ENCODE assay signal across 11 cellular contexts in genomic region chr3:10116928-10117327, GRCh38. TPM values are rescaled to one million over a fixed set of nuclear protein-coding genes. Genes with fewer than 3 reads are reported as not detected.
DNase-seq lines count a peak whose midpoint lies in the region; ATAC-seq, FAIRE-seq and TF ChIP-seq lines count a peak whose summit lies in the region.
"Had no signal": no experiment of that assay in that cellular context is flagged by ENCODE, and none has a peak within 500 bp of the region (broad histone marks: within the 10 kb centered on the region; RNA-seq: fewer than 3 reads in every experiment).

No MANE protein-coding gene starts in this region.

- no peak overlapping the region for H2BK120ac ChIP-seq in H9 (ENCODE audit: low read depth, low read length, poor library complexity, severe bottlenecking)
- H2BK120ac ChIP-seq in mesenchymal stem cell (ENCODE audit: low read depth, low read length) = no peak overlapping the region

- H3K9ac ChIP-seq in H9 (ENCODE audit: extremely low read depth, insufficient read length, low read length) (no peak overlapping the region), mesenchymal stem cell (ENCODE audit: low read length) (peak overlapping the region; percentile 91)

- intact Hi-C loops in pancreas (cut with DNase I) = no loop called here

- no peak overlapping the region for H4K5ac ChIP-seq in H9 (ENCODE audit: insufficient read length, low read depth, low read length)

- H2BK12ac ChIP-seq in H9 (ENCODE audit: insufficient read length, low read depth, low read length) (no peak overlapping the region), mesenchymal stem cell (ENCODE audit: low read length in 2 of 2) (no peak overlapping the region)

- ATAC-seq in activated T-helper 17 cell treated with anti-CD3 and anti-CD28 coated beads, Interleukin-2, amount 50 U/mL, for 72 hours (replicated peaks) = no peak
- no peak for ATAC-seq in pancreas
- no peak for ATAC-seq in upper lobe of left lung (ENCODE audit: low FRiP score in 2 of 2)

- H3K4me3 Mint-ChIP-seq in H9 = peak overlapping the region; percentile 98 to 100
- peak overlapping the region; percentile 95 for H3K4me3 Mint-ChIP-seq in activated T-helper 17 cell treated with anti-CD3 and anti-CD28 coated beads, Interleukin-2, amount 50 U/mL, for 72 hours

- DNase-seq in AG04449 (ENCODE audit: low read depth, low spot score) (no peak), H9 (no peak), mesenchymal stem cell (no peak), cerebellum (ENCODE audit: low spot score) (no peak), pancreas (no peak), HUDEP-2 (lab: John Stamatoyannopoulos, UW; ENCODE audit: unreplicated experiment in 76 of 76) (no peak), upper lobe of left lung (no peak)
- DNase-seq: activated effector memory CD4-positive, alpha-beta T cell treated with anti-CD3 and anti-CD28 coated beads, Interleukin-2, amount 50 U/mL, for 16 hours; nucleus accumbens had no signal

- TF ChIP-seq EP300 in upper lobe of left lung (IDR thresholded peaks at IDR 0.05) = no peak

- CTCF ChIA-PET in AG04449 (lab: Yijun Ruan, JAX) = interaction anchor here (0.8 to 1.8 kb wide), 4 partner anchors 10 to 622 kb away, joined by 3 to 7 read pairs (median 4); no protein-coding TSS in a partner anchor

- H4K91ac ChIP-seq in H9 (ENCODE audit: insufficient read length, low read depth, low read length) (no peak overlapping the region), mesenchymal stem cell (ENCODE audit: low read length) (no peak overlapping the region)

- H3T11ph ChIP-seq in H9 (ENCODE audit: low read length) = no peak overlapping the region

- WGBS in H9 (ENCODE audit: extremely low coverage, insufficient read length, low lambda C conversion rate) = no CpG with 5 or more reads among the region's 4 CpGs
- WGBS in mesenchymal stem cell = 93% methylated on average over 4 of the region's 4 CpGs
- 85 to 88% methylated on average over 4 of the region's 4 CpGs for WGBS in pancreas, 2 donors
- WGBS in upper lobe of left lung, 2 donors = 87 to 92% methylated on average over 4 of the region's 4 CpGs

- H3K79me2 ChIP-seq in H9 (ENCODE audit: insufficient read depth, low read length) = peaks cover 15% of the 10 kb centered on the region; the same call in 1 of the 2 replicates

- no peak overlapping the region for H2AK5ac ChIP-seq in H9 (ENCODE audit: insufficient read length, low read length)
- no peak overlapping the region for H2AK5ac ChIP-seq in mesenchymal stem cell (ENCODE audit: low read length, severe bottlenecking)

- peaks cover 4% of the 10 kb centered on the region for H3K79me1 ChIP-seq in H9 (ENCODE audit: insufficient read depth, low read depth, low read length, poor library complexity, severe bottlenecking)
- peaks cover 1% of the 10 kb centered on the region for H3K79me1 ChIP-seq in mesenchymal stem cell (replicated peaks; ENCODE audit: low read length, poor library complexity, severe bottlenecking)

- peaks cover 9 to 10% of the 10 kb centered on the region in 2 experiments for H3K4me1 Mint-ChIP-seq in H9
- peaks cover 10% of the 10 kb centered on the region for H3K4me1 Mint-ChIP-seq in activated T-helper 17 cell treated with anti-CD3 and anti-CD28 coated beads, Interleukin-2, amount 50 U/mL, for 72 hours

- peaks cover 2% of the 10 kb centered on the region; the same call in 1 of the 2 replicates for H3K27me3 Mint-ChIP-seq in H9 (ENCODE audit: low read depth)
- H3K27me3 Mint-ChIP-seq in activated T-helper 17 cell treated with anti-CD3 and anti-CD28 coated beads, Interleukin-2, amount 50 U/mL, for 72 hours = no peaks in the 10 kb centered on the region

- no peak for FAIRE-seq in pancreas (lab: Jason Lieb, UNC)

- no peaks in the 10 kb centered on the region for H3K4me1 ChIP-seq in H9 (ENCODE audit: insufficient read depth, low read length)
- peaks cover 6% of the 10 kb centered on the region for H3K4me1 ChIP-seq in mesenchymal stem cell (ENCODE audit: control insufficient read depth, insufficient read depth, low read depth, low read length)
- peaks cover 0 to 11% (median 0%) of the 10 kb centered on the region in 3 donors for H3K4me1 ChIP-seq in pancreas
- peaks cover 15 to 36% (median 24%) of the 10 kb centered on the region in 4 donors for H3K4me1 ChIP-seq in upper lobe of left lung

- H3K18ac ChIP-seq in H9 (ENCODE audit: insufficient read length, low read depth, low read length) (no peak overlapping the region), mesenchymal stem cell (ENCODE audit: low read depth in 1 of 2, low read length in 2 of 2) (no peak overlapping the region)

- H3K56ac ChIP-seq in H9 (ENCODE audit: insufficient read length, low read depth, low read length) = no peak overlapping the region

- TF ChIP-seq CTCF in AG04449 (IDR thresholded peaks at IDR 0.05; ENCODE audit: insufficient read depth, low read length, missing control alignments) = no peak
- no peak for TF ChIP-seq CTCF in H9 (conservative IDR thresholded peaks at IDR 0.05)
- no peak for TF ChIP-seq CTCF in pancreas (IDR thresholded peaks at IDR 0.05)
- no peak for TF ChIP-seq CTCF in upper lobe of left lung (IDR thresholded peaks at IDR 0.05)

- H4K8ac ChIP-seq in H9 (replicated peaks; ENCODE audit: insufficient read length, low read depth, low read length) (no peak overlapping the region), mesenchymal stem cell (ENCODE audit: low read length) (no peak overlapping the region)

- H2BK15ac ChIP-seq in H9 (ENCODE audit: low read depth, low read length) = no peak overlapping the region
- H2BK15ac ChIP-seq in mesenchymal stem cell (ENCODE audit: low read depth, poor library complexity, severe bottlenecking) = no peak overlapping the region

- no peak overlapping the region for H3K27ac Mint-ChIP-seq in H9
- H3K27ac Mint-ChIP-seq in activated T-helper 17 cell treated with anti-CD3 and anti-CD28 coated beads, Interleukin-2, amount 50 U/mL, for 72 hours = peak overlapping the region; percentile 94

- H3K9me3 Mint-ChIP-seq in H9 = no peaks in the 10 kb centered on the region
- H3K9me3 Mint-ChIP-seq in activated T-helper 17 cell treated with anti-CD3 and anti-CD28 coated beads, Interleukin-2, amount 50 U/mL, for 72 hours = no peaks in the 10 kb centered on the region

- H4K20me1 ChIP-seq in H9 (ENCODE audit: control insufficient read depth, insufficient read depth, insufficient read length) = no peaks in the 10 kb centered on the region

- H3K4ac ChIP-seq in H9 (ENCODE audit: low read depth, low read length) (no peak overlapping the region), mesenchymal stem cell (ENCODE audit: low read depth in 1 of 2, low read length in 2 of 2) (no peak overlapping the region)

- H3K9me3 ChIP-seq in H9 (ENCODE audit: control insufficient read depth, low read depth, low read length) (no peaks in the 10 kb centered on the region), mesenchymal stem cell (ENCODE audit: control insufficient read depth, low read length) (no peaks in the 10 kb centered on the region), pancreas (no peaks in the 10 kb centered on the region), upper lobe of left lung (no peaks in the 10 kb centered on the region)

- TF ChIP-seq POLR2A in upper lobe of left lung (IDR thresholded peaks at IDR 0.05) = no peak

- H3K36me3 ChIP-seq in mesenchymal stem cell (ENCODE audit: control insufficient read depth in 1 of 2, insufficient read depth in 2 of 2, low read depth in 1 of 2, low read length in 2 of 2) (peaks cover 0 to 23% of the 10 kb centered on the region in 2 experiments), pancreas (no peaks in the 10 kb centered on the region), upper lobe of left lung (peaks cover 0 to 21% (median 2%) of the 10 kb centered on the region in 4 donors)

- H3K23ac ChIP-seq in H9 (ENCODE audit: insufficient read length, low read depth, low read length) (no peak overlapping the region), mesenchymal stem cell (ENCODE audit: low read length in 2 of 2) (no peak overlapping the region)

- H3K27me3 ChIP-seq in H9 (ENCODE audit: insufficient read depth, low read length) (no peaks in the 10 kb centered on the region), mesenchymal stem cell (ENCODE audit: control insufficient read depth in 1 of 2, insufficient read depth in 1 of 2, low read length in 2 of 2) (no peaks in the 10 kb centered on the region), pancreas (no peaks in the 10 kb centered on the region), upper lobe of left lung (no peaks in the 10 kb centered on the region)

- H3K4me2 ChIP-seq in H9 (ENCODE audit: insufficient read depth, insufficient read length, low read length) = no peak overlapping the region
- H3K4me2 ChIP-seq in mesenchymal stem cell (ENCODE audit: low read length, poor library complexity, severe bottlenecking) = no peak overlapping the region

- H2BK20ac ChIP-seq in H9 (ENCODE audit: low read depth, low read length, poor library complexity, severe bottlenecking) = no peak overlapping the region

- peaks cover 4 to 23% (median 12%) of the 10 kb centered on the region in 3 experiments; a peak in 5 of 7 replicates for H3K36me3 Mint-ChIP-seq in H9 (ENCODE audit: insufficient read depth in 1 of 3, low read depth in 3 of 3)
- H3K36me3 Mint-ChIP-seq in activated T-helper 17 cell treated with anti-CD3 and anti-CD28 coated beads, Interleukin-2, amount 50 U/mL, for 72 hours (ENCODE audit: low read depth) = peaks cover 64% of the 10 kb centered on the region

- H3K14ac ChIP-seq in H9 (ENCODE audit: insufficient read depth, low read length) = no peak overlapping the region
- no peak overlapping the region for H3K14ac ChIP-seq in mesenchymal stem cell (ENCODE audit: low read length in 2 of 2)

- H3K4me3 ChIP-seq in AG04449 (ENCODE audit: low read depth, low read length) (peak overlapping the region; percentile 98), mesenchymal stem cell (ENCODE audit: insufficient read depth in 1 of 2, low read depth in 1 of 2, low read length in 2 of 2) (peak overlapping the region in 1 of 2 experiments; percentile 86), pancreas (peak overlapping the region in 1 of 4 donors; percentile 81), upper lobe of left lung (peak overlapping the region in 1 of 4 donors; percentile 92)

- H2AFZ ChIP-seq in H9 (ENCODE audit: low read length) (no peak overlapping the region), mesenchymal stem cell (ENCODE audit: low read depth, low read length) (no peak overlapping the region)

- H3K27ac ChIP-seq in H9 (ENCODE audit: insufficient read length, low read depth, low read length) (no peak overlapping the region), mesenchymal stem cell (ENCODE audit: low read length, poor library complexity, severe bottlenecking) (no peak overlapping the region), pancreas (no peak overlapping the region), upper lobe of left lung (no peak overlapping the region)

- H3K23me2 ChIP-seq in H9 (ENCODE audit: insufficient read length, low read depth, low read length, poor library complexity, severe bottlenecking) = peaks cover 6% of the 10 kb centered on the region

- POLR2A ChIA-PET in AG04449 (lab: Yijun Ruan, JAX) = no interaction called here

- H2BK5ac ChIP-seq in H9 (ENCODE audit: insufficient read length, low read length) (no peak overlapping the region), mesenchymal stem cell (ENCODE audit: low read depth, low read length, poor library complexity, severe bottlenecking) (no peak overlapping the region)

RNA-seq across cellular contexts. Expression of gene BRK1, which starts 1.5 kb away (rescaled TPM):
- total RNA-seq in H9 (2021) (119 and 121 TPM in 2 replicates), cerebellum (61.2 TPM), pancreas (10 to 100 TPM; 25.3 to 58.1 (median 39.8) TPM), upper lobe of left lung (100 to 1,000 TPM in 2 of 6 donors, 10 to 100 TPM in 4; 43.3 to 115 (median 81.8) TPM)
- total RNA-seq in activated T-helper 17 cell treated with anti-CD3 and anti-CD28 coated beads, Interleukin-2, amount 50 U/mL, for 72 hours = 100 to 1,000 TPM in 1 of 2 donors, 10 to 100 TPM in 1; 93.3 to 111 TPM
- 177 TPM for polyA plus RNA-seq in mesenchymal stem cell (2013, experiment 1 of 2)
- polyA plus RNA-seq in mesenchymal stem cell (2013, experiment 2 of 2) = 183 TPM
- 10 to 100 TPM; 48.8 to 94.1 TPM for polyA plus RNA-seq in pancreas

RNA-seq across cellular contexts. Expression of gene FANCD2OS, which starts 8.9 kb away (rescaled TPM):
- not detected in 2 replicates for total RNA-seq in H9 (2021)
- not detected for total RNA-seq in activated T-helper 17 cell treated with anti-CD3 and anti-CD28 coated beads, Interleukin-2, amount 50 U/mL, for 72 hours
- polyA plus RNA-seq in mesenchymal stem cell (2013, experiment 1 of 2) = not detected
- not detected for polyA plus RNA-seq in mesenchymal stem cell (2013, experiment 2 of 2)
- total RNA-seq in cerebellum = not detected
- not detected for total RNA-seq in pancreas
- not detected for polyA plus RNA-seq in pancreas
- not detected for total RNA-seq in upper lobe of left lung
- total RNA-seq: M059J had no signal

RNA-seq across cellular contexts. Expression of gene VHL, which starts 24.6 kb away (rescaled TPM):
- total RNA-seq in H9 (2021) = 62.2 and 64.4 TPM in 2 replicates
- total RNA-seq in activated T-helper 17 cell treated with anti-CD3 and anti-CD28 coated beads, Interleukin-2, amount 50 U/mL, for 72 hours = 10 to 100 TPM; 62.7 to 63.7 TPM
- polyA plus RNA-seq in mesenchymal stem cell (2013, experiment 1 of 2) = 24.4 TPM
- polyA plus RNA-seq in mesenchymal stem cell (2013, experiment 2 of 2) = 25.7 TPM
- 80.1 TPM for total RNA-seq in cerebellum
- total RNA-seq in pancreas = 10 to 100 TPM; 11.7 to 26.1 (median 14.3) TPM
- polyA plus RNA-seq in pancreas = 10 to 100 TPM; 21.9 to 22.4 TPM
- 10 to 100 TPM; 29.8 to 71.2 (median 41.2) TPM for total RNA-seq in upper lobe of left lung

RNA-seq across cellular contexts. Expression of gene IRAK2, which starts 47.8 kb away (rescaled TPM):
- total RNA-seq in H9 (2021) = 0.37 and 0.61 TPM in 2 replicates
- total RNA-seq in activated T-helper 17 cell treated with anti-CD3 and anti-CD28 coated beads, Interleukin-2, amount 50 U/mL, for 72 hours = 10 to 100 TPM in 1 of 2 donors, 1 to 10 TPM in 1; 5.6 to 10.1 TPM
- 2.6 TPM for polyA plus RNA-seq in mesenchymal stem cell (2013, experiment 1 of 2)
- 2.4 TPM for polyA plus RNA-seq in mesenchymal stem cell (2013, experiment 2 of 2)
- 1.5 TPM for total RNA-seq in cerebellum
- total RNA-seq in pancreas = 1 to 10 TPM in 3 of 6 donors, under 1 TPM in 3; 0.74 to 5.4 (median 1.1) TPM
- polyA plus RNA-seq in pancreas = 1 to 10 TPM; 1.2 to 1.3 TPM
- total RNA-seq in upper lobe of left lung = 10 to 100 TPM in 1 of 6 donors, 1 to 10 TPM in 5; 3.1 to 10.2 (median 7.1) TPM
